In the genomic region with DNA sequence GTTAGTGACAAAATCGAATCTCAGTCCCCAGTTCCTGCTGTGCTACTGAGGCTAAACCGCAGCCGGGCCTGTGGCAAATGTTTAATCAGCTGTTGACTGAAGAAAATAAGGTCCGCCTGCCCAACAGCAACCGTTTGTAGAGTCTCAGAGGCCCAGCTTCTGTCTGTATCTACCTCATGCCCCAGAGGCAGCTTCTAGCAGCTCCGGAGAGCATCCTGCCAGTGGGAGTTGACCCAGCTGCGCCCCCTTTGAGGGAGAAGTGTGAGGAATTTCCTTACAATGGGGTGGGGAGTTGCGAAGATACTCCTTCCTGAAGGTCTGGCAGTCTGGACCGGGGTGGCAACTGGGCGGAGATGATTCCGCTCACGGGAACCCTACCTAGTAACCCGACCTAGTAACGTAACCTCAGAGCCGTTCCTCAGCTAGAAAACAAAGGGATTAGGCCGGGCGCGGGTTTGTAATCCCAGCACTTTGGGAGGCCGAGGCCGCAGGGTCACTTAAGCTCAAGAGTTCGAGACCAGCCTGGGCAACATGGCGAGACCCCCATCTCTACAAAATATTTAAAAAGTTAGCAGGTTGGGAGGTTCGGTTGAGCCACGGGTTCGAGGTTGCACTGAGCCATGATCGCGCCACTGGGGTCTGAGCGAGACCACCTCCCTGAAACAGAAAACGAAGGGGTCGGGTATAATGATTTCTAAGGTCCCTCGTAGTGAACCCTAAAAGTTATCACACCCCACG, we compare ENCODE assay signal across 8 cellular contexts. TPM values are rescaled to one million over a fixed set of nuclear protein-coding genes. Genes with fewer than 3 reads are reported as not detected.
DNase-seq lines count a peak whose midpoint lies in the region; TF ChIP-seq lines count a peak whose summit lies in the region.

No MANE protein-coding gene starts in this region.

- intact Hi-C loops in A673 (cut with micrococcal nuclease; ENCODE audit: unreplicated experiment) = no loop called here

- CTCF ChIA-PET in A673 (lab: Charles Lee) = no interaction called here

- POLR2A ChIA-PET in A673 (lab: Charles Lee; ENCODE audit: low non-redundant PET) = interaction anchor here (0.6 kb wide), 1 partner anchor 61 kb away, joined by 3 read pairs; no protein-coding TSS in a partner anchor

- peak overlapping the region; percentile 81 for H3K4me2 ChIP-seq in Karpas-422 (ENCODE audit: low read depth, low read length, poor library complexity, severe bottlenecking)

- peaks cover 18% of the 10 kb centered on the region for H3K4me1 ChIP-seq in A673 (ENCODE audit: insufficient read depth, low read length, poor library complexity, severe bottlenecking)
- peaks cover 42% of the 10 kb centered on the region for H3K4me1 ChIP-seq in Karpas-422 (ENCODE audit: low read length)

- no peaks in the 10 kb centered on the region for H3K9me2 ChIP-seq in Karpas-422 (replicated peaks; ENCODE audit: insufficient read depth, low read length)

- DNase-seq in A673 (ENCODE audit: low spot score) (peak; percentile 73), Karpas-422 (peak; percentile 63), RPMI8226 (peak; percentile 92), astrocyte of the spinal cord (ENCODE audit: low read depth, low spot score) (peak; percentile 71), hypothalamus (lab: John Stamatoyannopoulos, UW) (peak in 27 of 51 donors; percentile 22 to 72 (median 33)), retina (peak; percentile 86), NK-92 (lab: John Stamatoyannopoulos, UW; ENCODE audit: unreplicated experiment) (no peak)

- peak overlapping the region; percentile 51; the same call in 1 of the 2 replicates for H2AFZ ChIP-seq in Karpas-422 (ENCODE audit: low read length)

- peak overlapping the region; percentile 90 for H3K27ac ChIP-seq in A673 (ENCODE audit: low read depth, low read length, poor library complexity, severe bottlenecking)
- peak overlapping the region; percentile 29; the same call in 1 of the 2 replicates for H3K27ac ChIP-seq in Karpas-422 (ENCODE audit: low read length)

- H4K20me1 ChIP-seq in Karpas-422 (ENCODE audit: insufficient read depth, low read depth, low read length) = peaks cover 15% of the 10 kb centered on the region; the same call in 1 of the 2 replicates

- H3K27me3 ChIP-seq in A673 (replicated peaks; ENCODE audit: insufficient read depth, low read depth, low read length, poor library complexity) (no peaks in the 10 kb centered on the region), Karpas-422 (ENCODE audit: low read length) (no peaks in the 10 kb centered on the region)

- H3K4me3 ChIP-seq in A673 (ENCODE audit: low read depth, low read length, poor library complexity, severe bottlenecking) = peak overlapping the region; percentile 83
- H3K4me3 ChIP-seq in Karpas-422 (ENCODE audit: low read length) = peak overlapping the region; percentile 81
- peak overlapping the region; percentile 45 for H3K4me3 ChIP-seq in astrocyte of the spinal cord (ENCODE audit: low read depth, low read length)

- H3K9me3 ChIP-seq in A673 (ENCODE audit: low read depth, low read length, poor library complexity, severe bottlenecking) (no peaks in the 10 kb centered on the region), Karpas-422 (ENCODE audit: low read length) (no peaks in the 10 kb centered on the region)

- in situ Hi-C loops in astrocyte of the spinal cord (cut with HindIII; ENCODE audit: low sequenced_read_pairs) = no loop called here

- peak overlapping the region; percentile 83 for H3K9ac ChIP-seq in Karpas-422 (ENCODE audit: low read length)

- H3K79me2 ChIP-seq in Karpas-422 (ENCODE audit: low read length) = no peaks in the 10 kb centered on the region

- TF ChIP-seq CTCF in A673 (conservative IDR thresholded peaks at IDR 0.05; ENCODE audit: low read depth, low read length) (peak; percentile 34), GM12873 (IDR thresholded peaks at IDR 0.05; ENCODE audit: insufficient read depth, low read depth, low read length, missing control alignments) (peak; percentile 25), astrocyte of the spinal cord (IDR thresholded peaks at IDR 0.05; ENCODE audit: low read depth, low read length) (peak; percentile 29)

- BruUV-seq in A673 (replicated peaks; lab: Mats Ljungman, UMichigan) = TSS peak; percentile 84

- H3K36me3 ChIP-seq in A673 (ENCODE audit: insufficient read depth, low read length, poor library complexity, severe bottlenecking) = peaks cover 20% of the 10 kb centered on the region
- H3K36me3 ChIP-seq in Karpas-422 (ENCODE audit: insufficient read depth, low read length) = peaks cover 10% of the 10 kb centered on the region

RNA-seq across cellular contexts. Expression of a gene that starts 0.8 kb away (rescaled TPM):
- 12.1 and 14.3 TPM in 2 replicates for total RNA-seq in A673 (2021)
- total RNA-seq in Karpas-422 (2014; rRNA removed; shearing (Covaris generic); ENCODE audit: low replicate concordance) = 1.5 and 4.7 TPM in 2 replicates

RNA-seq across cellular contexts. Expression of a gene that starts 9.7 kb away (rescaled TPM):
- 113 and 114 TPM in 2 replicates for total RNA-seq in A673 (2021)
- total RNA-seq in Karpas-422 (2014; rRNA removed; shearing (Covaris generic); ENCODE audit: low replicate concordance) = 53.3 and 98.4 TPM in 2 replicates

RNA-seq across cellular contexts. Expression of a gene that starts 36.9 kb away (rescaled TPM):
- total RNA-seq in A673 (2021) = not detected in 2 replicates
- not detected in 2 replicates for total RNA-seq in Karpas-422 (2014; rRNA removed; shearing (Covaris generic); ENCODE audit: low replicate concordance)

RNA-seq across cellular contexts. Expression of a gene that starts 54.9 kb away (rescaled TPM):
- total RNA-seq in A673 (2021) = 4.5 TPM in 2 replicates
- 0.48 and 13.8 TPM in 2 replicates for total RNA-seq in Karpas-422 (2014; rRNA removed; shearing (Covaris generic); ENCODE audit: low replicate concordance)

RNA-seq across cellular contexts. Expression of a gene that starts 55.1 kb away (rescaled TPM):
- total RNA-seq in A673 (2021) = 48.1 and 48.5 TPM in 2 replicates
- 4.1 and 16.5 TPM in 2 replicates for total RNA-seq in Karpas-422 (2014; rRNA removed; shearing (Covaris generic); ENCODE audit: low replicate concordance)
